Comparison of ENCODE assay signal across 29 cellular contexts in genomic region chr10:45439873-45440272, GRCh38.
DNase-seq lines count a peak whose midpoint lies in the region; ATAC-seq and TF ChIP-seq lines count a peak whose summit lies in the region.
"Had no signal": no experiment of that assay in that cellular context is flagged by ENCODE, and none has a peak within 500 bp of the region (broad histone marks: within the 10 kb centered on the region; RNA-seq: fewer than 3 reads in every experiment).

No MANE protein-coding gene starts in this region.

- no peaks in the 10 kb centered on the region for H3K27me3 ChIP-seq in OCI-LY1 (ENCODE audit: insufficient read depth, low read length)
- H3K27me3 ChIP-seq: foreskin keratinocyte, Peyer's patch had no signal

- H3K27ac Mint-ChIP-seq in stimulated activated effector memory CD8-positive, alpha-beta T cell treated with anti-CD3 and anti-CD28 coated beads, Interleukin-12 subunit alpha, Interleukin-12 subunit beta, amount 100 ng/mL, for 72 hours, result peak overlapping the region; percentile 39
- H3K27ac Mint-ChIP-seq in T-helper 2 cell treated with Interferon-gamma antibody and Interleukin-4, amounts not matched to agents 5 μg/mL and 100 μg/mL, for 36 hours, result no peak overlapping the region
- H3K27ac Mint-ChIP-seq: activated naive CD4-positive, alpha-beta T cell treated with anti-CD3 and anti-CD28 coated beads, Interleukin-2, amount 50 U/mL, for 24 hours; activated T-helper 2 cell treated with anti-CD3 and anti-CD28 coated beads, Interferon-gamma antibody, Interleukin-2, Interleukin-4, amounts not matched to agents 10 μg/mL and 5 μg/mL and 100 μg/mL, durations not matched to agents 14 hours and 24 hours and 36 hours; effector memory CD8-positive, alpha-beta T cell; WTC11 had no signal

- peaks cover 12% of the 10 kb centered on the region for H3K4me1 ChIP-seq in OCI-LY1 (ENCODE audit: insufficient read depth, low read length, severe bottlenecking)
- H3K4me1 ChIP-seq: foreskin keratinocyte, Peyer's patch had no signal

- H3K9me3 Mint-ChIP-seq in stimulated activated effector memory CD8-positive, alpha-beta T cell treated with anti-CD3 and anti-CD28 coated beads, Interleukin-12 subunit alpha, Interleukin-12 subunit beta, amount 100 ng/mL, for 72 hours, result no peaks in the 10 kb centered on the region
- H3K9me3 Mint-ChIP-seq in T-helper 2 cell treated with Interferon-gamma antibody and Interleukin-4, amounts not matched to agents 5 μg/mL and 100 μg/mL, for 36 hours, result no peaks in the 10 kb centered on the region
- H3K9me3 Mint-ChIP-seq: activated naive CD4-positive, alpha-beta T cell treated with anti-CD3 and anti-CD28 coated beads, Interleukin-2, amount 50 U/mL, for 24 hours; activated T-helper 2 cell treated with anti-CD3 and anti-CD28 coated beads, Interferon-gamma antibody, Interleukin-2, Interleukin-4, amounts not matched to agents 10 μg/mL and 5 μg/mL and 100 μg/mL, durations not matched to agents 14 hours and 24 hours and 36 hours; CD4-positive, CD25-positive, alpha-beta regulatory T cell; effector memory CD8-positive, alpha-beta T cell had no signal

- no peaks in the 10 kb centered on the region for H3F3A ChIP-seq in OCI-LY1 (ENCODE audit: insufficient read depth, low read length)

- H3K4me3 Mint-ChIP-seq in stimulated activated effector memory CD8-positive, alpha-beta T cell treated with anti-CD3 and anti-CD28 coated beads, Interleukin-12 subunit alpha, Interleukin-12 subunit beta, amount 100 ng/mL, for 72 hours, result no peak overlapping the region
- H3K4me3 Mint-ChIP-seq in T-helper 2 cell treated with Interferon-gamma antibody and Interleukin-4, amounts not matched to agents 5 μg/mL and 100 μg/mL, for 36 hours, result no peak overlapping the region
- H3K4me3 Mint-ChIP-seq: activated naive CD4-positive, alpha-beta T cell treated with anti-CD3 and anti-CD28 coated beads, Interleukin-2, amount 50 U/mL, for 24 hours; CD4-positive, CD25-positive, alpha-beta regulatory T cell; effector memory CD8-positive, alpha-beta T cell; WTC11 had no signal

- H3K9me2 ChIP-seq in OCI-LY1 (ENCODE audit: low read depth, low read length), result no peaks in the 10 kb centered on the region

- H3K36me3 Mint-ChIP-seq in stimulated activated effector memory CD8-positive, alpha-beta T cell treated with anti-CD3 and anti-CD28 coated beads, Interleukin-12 subunit alpha, Interleukin-12 subunit beta, amount 100 ng/mL, for 72 hours, result no peaks in the 10 kb centered on the region
- H3K36me3 Mint-ChIP-seq in T-helper 2 cell treated with Interferon-gamma antibody and Interleukin-4, amounts not matched to agents 5 μg/mL and 100 μg/mL, for 36 hours (ENCODE audit: low read depth), result no peaks in the 10 kb centered on the region
- H3K36me3 Mint-ChIP-seq: activated naive CD4-positive, alpha-beta T cell treated with anti-CD3 and anti-CD28 coated beads, Interleukin-2, amount 50 U/mL, for 24 hours; CD4-positive, CD25-positive, alpha-beta regulatory T cell had no signal

- no peak overlapping the region for H3K4me3 ChIP-seq in OCI-LY1 (ENCODE audit: low read depth, low read length, poor library complexity, severe bottlenecking)
- H3K4me3 ChIP-seq: coronary artery, K562, Peyer's patch, skin epidermis had no signal

- H3K79me2 ChIP-seq in OCI-LY1 (ENCODE audit: insufficient read depth, low read length), result no peaks in the 10 kb centered on the region

- H4K20me1 ChIP-seq in OCI-LY1 (ENCODE audit: insufficient read depth, low read length), result no peaks in the 10 kb centered on the region

- no peak overlapping the region for H3K9ac ChIP-seq in OCI-LY1 (ENCODE audit: low read length)

- H3K9me3 ChIP-seq in OCI-LY1 (ENCODE audit: low read length), result 0 out of 2 replicates have a peak, but pooled peaks cover 4% of the 10 kb centered on the region
- H3K9me3 ChIP-seq: Peyer's patch had no signal

- H3K4me1 Mint-ChIP-seq in stimulated activated effector memory CD8-positive, alpha-beta T cell treated with anti-CD3 and anti-CD28 coated beads, Interleukin-12 subunit alpha, Interleukin-12 subunit beta, amount 100 ng/mL, for 72 hours, result peaks cover 5% of the 10 kb centered on the region
- H3K4me1 Mint-ChIP-seq in T-helper 2 cell treated with Interferon-gamma antibody and Interleukin-4, amounts not matched to agents 5 μg/mL and 100 μg/mL, for 36 hours (ENCODE audit: low read depth), result peaks cover 5% of the 10 kb centered on the region
- H3K4me1 Mint-ChIP-seq: CD4-positive, CD25-positive, alpha-beta regulatory T cell had no signal

- peaks cover 4% of the 10 kb centered on the region for H3K27me3 Mint-ChIP-seq in T-helper 2 cell treated with Interferon-gamma antibody and Interleukin-4, amounts not matched to agents 5 μg/mL and 100 μg/mL, for 36 hours (ENCODE audit: low read depth)
- H3K27me3 Mint-ChIP-seq: activated naive CD4-positive, alpha-beta T cell treated with anti-CD3 and anti-CD28 coated beads, Interleukin-2, amount 50 U/mL, for 24 hours had no signal

- no peak overlapping the region for H3K4me2 ChIP-seq in OCI-LY1 (ENCODE audit: low read length)

- H2AFZ ChIP-seq in OCI-LY1 (ENCODE audit: low read length), result no peak overlapping the region

- ATAC-seq in left lobe of liver, result no peak
- no peak for ATAC-seq in stimulated activated effector memory CD8-positive, alpha-beta T cell treated with anti-CD3 and anti-CD28 coated beads, Interleukin-12 subunit alpha, Interleukin-12 subunit beta, amount 100 ng/mL, for 72 hours
- ATAC-seq: effector memory CD8-positive, alpha-beta T cell; foreskin keratinocyte; K562; WTC11 had no signal

- peak overlapping the region; percentile 52 for H3K27ac ChIP-seq in OCI-LY1 (ENCODE audit: low read depth, low read length, poor library complexity, severe bottlenecking)
- H3K27ac ChIP-seq: coronary artery, foreskin keratinocyte, Peyer's patch, skin epidermis had no signal

- TF ChIP-seq CTCF in OCI-LY1 (IDR thresholded peaks at IDR 0.05; ENCODE audit: low read length), result no peak

- DNase-seq in EH (ENCODE audit: low read depth), result peak; percentile 9
- DNase-seq in left lobe of liver (ENCODE audit: low spot score), result peak; percentile 11
- no peak for DNase-seq in stimulated activated effector memory CD8-positive, alpha-beta T cell treated with anti-CD3 and anti-CD28 coated beads, Interleukin-12 subunit alpha, Interleukin-12 subunit beta, amount 100 ng/mL, for 72 hours (ENCODE audit: low spot score in 2 of 2)
- no peak for DNase-seq in T-helper 2 cell treated with Interferon-gamma antibody and Interleukin-4, amounts not matched to agents 5 μg/mL and 100 μg/mL, for 36 hours (ENCODE audit: low spot score)
- no peak for DNase-seq in retina
- DNase-seq in NCI-H2196 (lab: John Stamatoyannopoulos, UW; ENCODE audit: unreplicated experiment), result no peak
- DNase-seq: activated CD4-positive, alpha-beta T cell treated with anti-CD3 and anti-CD28 coated beads, Interleukin-2, amount 50 U/mL, for 48 hours; activated CD8-positive, alpha-beta memory T cell treated with anti-CD3 and anti-CD28 coated beads, Interleukin-2, amount 50 U/mL, for 4 hours; anterior cingulate cortex; CD4-positive, CD25-positive, alpha-beta regulatory T cell; effector memory CD8-positive, alpha-beta T cell; EL; foreskin keratinocyte; GOT3; mammary epithelial cell; NCI-H1105; NCI-H2029; nucleus accumbens; SHP77 treated with DMSO at 0.1 percent for 48 hours; stimulated activated CD8-positive, alpha-beta memory T cell treated with anti-CD3 and anti-CD28 coated beads, Interleukin-4, amount 100 ng/mL, for 48 hours; T1000 had no signal

- peaks cover 90% of the 10 kb centered on the region for H3K36me3 ChIP-seq in OCI-LY1 (ENCODE audit: insufficient read depth, low read length)
- H3K36me3 ChIP-seq: Peyer's patch had no signal

Comparison
In these comparisons a context has a peak if more than half of its experiments do, and no peak if none do; other contexts are left out.
1. DNase-seq: peak in EH (single experiment) and left lobe of liver (single experiment); none in stimulated activated effector memory CD8-positive, alpha-beta T cell treated with anti-CD3 and anti-CD28 coated beads, Interleukin-12 subunit alpha, Interleukin-12 subunit beta, amount 100 ng/mL, for 72 hours (0 of 2), T-helper 2 cell treated with Interferon-gamma antibody and Interleukin-4, amounts not matched to agents 5 μg/mL and 100 μg/mL, for 36 hours (single experiment), retina (single experiment) and NCI-H2196 (single experiment).